8 cellular contexts compared by ENCODE assay signal in the genomic region with DNA sequence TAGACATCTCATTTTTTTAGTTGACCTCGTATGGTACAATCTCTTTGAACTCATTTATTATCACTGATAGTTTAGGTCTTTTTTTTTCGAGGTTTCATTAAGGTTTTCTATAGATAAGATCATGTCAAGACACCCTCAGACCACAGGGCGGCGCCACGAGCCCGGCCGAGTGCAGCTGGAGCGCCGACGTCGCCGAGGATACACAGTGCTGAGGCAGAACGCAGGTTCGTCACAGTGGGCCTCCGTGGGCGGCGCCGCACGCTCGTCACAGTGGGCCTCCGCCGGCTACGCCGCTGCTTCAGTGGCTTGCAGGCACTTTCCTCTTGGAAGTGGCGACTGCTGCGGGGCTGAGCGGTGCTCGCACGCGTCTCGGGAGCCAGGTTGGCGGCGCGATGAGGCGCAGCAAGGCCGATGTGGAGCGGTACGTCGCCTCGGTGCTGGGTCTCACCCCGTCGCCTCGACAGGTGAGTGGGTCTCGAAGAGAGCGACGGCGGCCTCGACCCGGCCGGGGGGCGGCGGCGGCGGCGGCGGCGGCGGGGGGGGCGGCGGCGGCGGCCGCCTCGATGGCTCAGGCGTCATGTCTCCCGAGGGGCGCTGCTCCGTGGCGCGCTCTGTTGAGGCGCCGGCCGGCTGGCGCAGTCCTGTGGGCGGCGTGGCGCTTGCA. TPM values are rescaled to one million over a fixed set of nuclear protein-coding genes. Genes with fewer than 3 reads are reported as not detected.
DNase-seq lines count a peak whose midpoint lies in the region; ATAC-seq and TF ChIP-seq lines count a peak whose summit lies in the region.
"Not testable (repeated sequence)": the region's sequence is repeated elsewhere in the genome, so short reads cannot be mapped to it uniquely, and the experiment has no call there.

Gene RGPD5 (plus strand): TSS at position 232 of the 664 bp plus-strand sequence. CDS start 161 bp downstream, at position 393.

- not testable (repeated sequence) for H3K4me3 ChIP-seq in esophagus squamous epithelium

- not testable (repeated sequence) for H3K4me3 Mint-ChIP-seq in activated T-cell treated with anti-CD3 and anti-CD28 coated beads, Interleukin-2, amount 50 U/mL, for 72 hours

- not testable (repeated sequence) for H3K27me3 ChIP-seq in esophagus squamous epithelium

- WGBS in esophagus squamous epithelium, 2 donors = no CpG with 5 or more reads among the region's 77 CpGs

- DNase-seq in activated T-cell treated with anti-CD3 and anti-CD28 coated beads, Interleukin-2, amount 50 U/mL, for 72 hours; esophagus squamous epithelium (lab: John Stamatoyannopoulos, UW); mesenteric fat pad (ENCODE audit: low spot score): not testable (repeated sequence)
- DNase-seq in stimulated activated CD8-positive, alpha-beta memory T cell treated with anti-CD3 and anti-CD28 coated beads, Interleukin-4, amount 100 ng/mL, for 48 hours = peak; percentile 19

- TF ChIP-seq CTCF in esophagus squamous epithelium (IDR thresholded peaks at IDR 0.05) = not testable (repeated sequence)

- intact Hi-C loops in esophagus squamous epithelium (cut with DNase I) = not testable (repeated sequence)

- not testable (repeated sequence) for H3K9me3 ChIP-seq in esophagus squamous epithelium

- not testable (repeated sequence) for H3K4me1 Mint-ChIP-seq in activated T-cell treated with anti-CD3 and anti-CD28 coated beads, Interleukin-2, amount 50 U/mL, for 72 hours (ENCODE audit: low read depth)

- not testable (repeated sequence) for H3K9me3 Mint-ChIP-seq in activated T-cell treated with anti-CD3 and anti-CD28 coated beads, Interleukin-2, amount 50 U/mL, for 72 hours

- H3K36me3 ChIP-seq in esophagus squamous epithelium = not testable (repeated sequence)

- not testable (repeated sequence) for H3K27me3 Mint-ChIP-seq in activated T-cell treated with anti-CD3 and anti-CD28 coated beads, Interleukin-2, amount 50 U/mL, for 72 hours (ENCODE audit: low read depth)

- not testable (repeated sequence) for H3K36me3 Mint-ChIP-seq in activated T-cell treated with anti-CD3 and anti-CD28 coated beads, Interleukin-2, amount 50 U/mL, for 72 hours (ENCODE audit: insufficient read depth in 2 of 2)

- not testable (repeated sequence) for H3K4me1 ChIP-seq in esophagus squamous epithelium

- TF ChIP-seq POLR2A in esophagus squamous epithelium (IDR thresholded peaks at IDR 0.05) = not testable (repeated sequence)

- not testable (repeated sequence) for H3K27ac ChIP-seq in esophagus squamous epithelium

- peak; percentile 99 for ATAC-seq in GM18498 (IDR thresholded peaks at IDR 0.05; ENCODE audit: unreplicated experiment)
- ATAC-seq in GM21367 (IDR thresholded peaks at IDR 0.05; ENCODE audit: unreplicated experiment) = peak; percentile 96
- ATAC-seq in HG02885 (IDR thresholded peaks at IDR 0.05; ENCODE audit: poor library complexity, unreplicated experiment) = peak; percentile 99
- ATAC-seq in HG03565 (IDR thresholded peaks at IDR 0.05; ENCODE audit: unreplicated experiment) = peak; percentile 99
- peak; percentile 100 for ATAC-seq in activated T-cell treated with anti-CD3 and anti-CD28 coated beads, Interleukin-2, amount 50 U/mL, for 72 hours (replicated peaks in 1 of 2)

- not testable (repeated sequence) for H3K27ac Mint-ChIP-seq in activated T-cell treated with anti-CD3 and anti-CD28 coated beads, Interleukin-2, amount 50 U/mL, for 72 hours

RNA-seq across cellular contexts. Expression of gene RGPD5, which starts in this region (rescaled TPM):
- total RNA-seq in activated T-cell treated with anti-CD3 and anti-CD28 coated beads, Interleukin-2, amount 50 U/mL, for 72 hours = 10 to 100 TPM; 53.2 to 65.1 TPM
- total RNA-seq in esophagus squamous epithelium = 10 to 100 TPM in 3 of 4 donors, 1 to 10 TPM in 1; 3.3 to 31.7 (median 15.2) TPM
- 81.5 TPM for total RNA-seq in mesenteric fat pad
